In the genomic region with DNA sequence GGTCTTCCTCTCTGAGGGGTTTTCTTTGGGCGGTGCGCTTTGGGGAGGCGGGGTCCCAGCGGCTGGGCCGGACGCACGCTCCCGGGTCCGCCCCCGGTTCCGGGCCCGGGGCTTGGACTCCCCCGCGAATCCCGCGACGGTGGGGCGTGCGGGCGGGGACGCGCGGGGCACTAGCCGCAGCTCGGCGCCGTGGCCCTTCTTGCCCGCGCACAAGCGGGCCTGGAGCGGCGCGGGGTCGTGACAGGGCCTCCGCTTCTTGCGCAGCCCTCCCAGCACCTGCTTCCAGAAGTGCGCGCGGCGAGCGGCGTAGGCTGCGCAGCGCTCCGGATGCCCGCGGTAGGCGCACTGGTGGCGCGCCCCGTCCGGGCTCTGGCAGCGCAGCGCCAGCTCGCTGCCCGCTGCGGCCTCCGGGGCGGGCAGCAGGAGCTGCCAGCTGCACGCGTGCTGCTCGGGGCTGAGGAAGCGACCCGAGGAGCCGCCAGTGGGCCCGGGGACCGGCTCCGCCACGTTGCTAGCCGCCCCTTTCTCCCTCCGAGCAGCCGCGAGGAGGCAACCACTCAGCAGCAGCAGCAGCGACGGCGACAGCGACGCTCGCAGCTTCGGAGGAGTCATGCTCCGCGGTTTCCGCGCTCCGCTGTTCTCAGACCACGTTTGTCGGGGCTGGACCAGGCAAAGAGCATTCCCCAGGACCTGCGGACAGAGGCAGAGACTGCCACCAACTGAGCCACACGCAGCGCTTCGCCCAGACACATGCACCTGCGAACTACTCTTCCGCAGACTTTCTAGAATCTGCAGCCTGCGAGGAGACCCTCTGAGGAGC, we compare ENCODE assay signal across 8 cellular contexts. TPM values are rescaled to one million over a fixed set of nuclear protein-coding genes. Genes with fewer than 3 reads are reported as not detected.
DNase-seq lines count a peak whose midpoint lies in the region; ATAC-seq and TF ChIP-seq lines count a peak whose summit lies in the region.

No MANE protein-coding gene starts in this region.

- peak; percentile 27 for TF ChIP-seq EP300 in neural cell (conservative IDR thresholded peaks at IDR 0.05; ENCODE audit: poor library complexity, severe bottlenecking)

- peak overlapping the region; percentile 2 to 78 (median 12) for H3K27ac Mint-ChIP-seq in IgD-negative memory B cell
- peak overlapping the region; percentile 82 for H3K27ac Mint-ChIP-seq in activated T-helper 17 cell treated with anti-CD3 and anti-CD28 coated beads, Interleukin-2, amount 50 U/mL, for 72 hours

- peaks cover 7 to 10% (median 9%) of the 10 kb centered on the region in 3 donors for H3K4me1 Mint-ChIP-seq in IgD-negative memory B cell
- H3K4me1 Mint-ChIP-seq in activated T-helper 17 cell treated with anti-CD3 and anti-CD28 coated beads, Interleukin-2, amount 50 U/mL, for 72 hours: peaks cover 18% of the 10 kb centered on the region

- peak; percentile 54 for TF ChIP-seq RAD21 in neural cell (conservative IDR thresholded peaks at IDR 0.05)

- H3K9ac ChIP-seq in neural cell (ENCODE audit: low read length) (peak overlapping the region; percentile 74), stomach smooth muscle (ENCODE audit: low read length in 2 of 2) (peak overlapping the region; percentile 50 to 52)

- peak overlapping the region; percentile 68 to 89 for H3K4me3 ChIP-seq in Panc1 (ENCODE audit: low read depth in 2 of 2, low read length in 2 of 2)
- peak overlapping the region; percentile 69 for H3K4me3 ChIP-seq in fibroblast of villous mesenchyme (ENCODE audit: low read depth, low read length)
- peak overlapping the region; percentile 84 for H3K4me3 ChIP-seq in neural cell (ENCODE audit: low read length)
- peak overlapping the region; percentile 38 to 83 for H3K4me3 ChIP-seq in stomach smooth muscle (ENCODE audit: low read length in 2 of 2)

- H3K4me2 ChIP-seq in neural cell (ENCODE audit: low read length): peak overlapping the region; percentile 99

- TF ChIP-seq CTCF in Panc1 (IDR thresholded peaks at IDR 0.05) (peak; percentile 95), fibroblast of villous mesenchyme (IDR thresholded peaks at IDR 0.05; ENCODE audit: insufficient read depth, low read depth, low read length) (peak; percentile 17), neural cell (IDR thresholded peaks at IDR 0.05; ENCODE audit: poor library complexity, severe bottlenecking) (peak; percentile 87)

- POLR2A ChIA-PET in Panc1 (lab: Charles Lee): interaction anchor here (0.6 kb wide), 2 partner anchors 27 to 135 kb away, joined by 7 read pairs; no protein-coding TSS in a partner anchor

- no peaks in the 10 kb centered on the region for H3K9me2 ChIP-seq in neural cell (ENCODE audit: insufficient read depth, low read length)

- H2AFZ ChIP-seq in neural cell (ENCODE audit: low read depth, low read length): peak overlapping the region; percentile 60

- H3K27me3 ChIP-seq in Panc1 (ENCODE audit: control insufficient read depth, insufficient read depth, low read length) (no peaks in the 10 kb centered on the region), neural cell (ENCODE audit: insufficient read depth, low read depth, low read length) (no peaks in the 10 kb centered on the region), stomach smooth muscle (ENCODE audit: control insufficient read depth in 1 of 2, insufficient read depth in 2 of 2, low read length in 2 of 2) (no peaks in the 10 kb centered on the region)

- peak overlapping the region; percentile 83 for H3K27ac ChIP-seq in Panc1 (ENCODE audit: low read length)
- peak overlapping the region; percentile 76 for H3K27ac ChIP-seq in neural cell (ENCODE audit: low read length)
- peak overlapping the region; percentile 8 for H3K27ac ChIP-seq in stomach smooth muscle (ENCODE audit: low read length)

- H3K36me3 ChIP-seq in Panc1 (ENCODE audit: control insufficient read depth, insufficient read depth, low read length) (no peaks in the 10 kb centered on the region), neural cell (ENCODE audit: insufficient read depth, low read length) (no peaks in the 10 kb centered on the region), stomach smooth muscle (ENCODE audit: control insufficient read depth in 2 of 2, insufficient read depth in 2 of 2, low read length in 2 of 2) (no peaks in the 10 kb centered on the region)

- H3K4me1 ChIP-seq in Panc1 (ENCODE audit: control insufficient read depth, insufficient read depth, low read length) (peaks cover 10% of the 10 kb centered on the region; the same call in 1 of the 2 replicates), stomach smooth muscle (ENCODE audit: control insufficient read depth, insufficient read depth, low read length) (peaks cover 5% of the 10 kb centered on the region)

- H3K9me3 ChIP-seq in Panc1 (ENCODE audit: control insufficient read depth, insufficient read depth, low read depth, low read length) (no peaks in the 10 kb centered on the region), neural cell (ENCODE audit: low read length) (no peaks in the 10 kb centered on the region), stomach smooth muscle (ENCODE audit: control insufficient read depth in 2 of 2, low read length in 2 of 2) (no peaks in the 10 kb centered on the region)

- H4K20me1 ChIP-seq in neural cell (ENCODE audit: insufficient read depth): no peaks in the 10 kb centered on the region

- DNase-seq in EH (ENCODE audit: low read depth): peak; percentile 78
- DNase-seq in Panc1 (ENCODE audit: low read depth, low spot score): peak; percentile 87
- DNase-seq in fibroblast of villous mesenchyme (ENCODE audit: low read depth): peak; percentile 70

- intact Hi-C loops in Panc1 (cut with micrococcal nuclease; ENCODE audit: unreplicated experiment): loop anchor here (10.0 kb wide), 1 partner anchor 274 kb away; the partner anchor contains the start of gene PPP1R3C

- H3K36me3 Mint-ChIP-seq in IgD-negative memory B cell: no peaks in the 10 kb centered on the region
- H3K36me3 Mint-ChIP-seq in activated T-helper 17 cell treated with anti-CD3 and anti-CD28 coated beads, Interleukin-2, amount 50 U/mL, for 72 hours (ENCODE audit: low read depth): peaks cover 6% of the 10 kb centered on the region

- ATAC-seq in GM21576 (IDR thresholded peaks at IDR 0.05; ENCODE audit: unreplicated experiment): peak; percentile 89
- ATAC-seq in Panc1: peak; percentile 96
- peak; percentile 91 for ATAC-seq in activated T-helper 17 cell treated with anti-CD3 and anti-CD28 coated beads, Interleukin-2, amount 50 U/mL, for 72 hours (replicated peaks)

- H3F3A ChIP-seq in neural cell (ENCODE audit: insufficient read depth, low read length, poor library complexity, severe bottlenecking): peaks cover 2% of the 10 kb centered on the region

- in situ Hi-C loops in Panc1 (cut with HindIII; ENCODE audit: low pct_unique_long_range_greater_than_20kb, low sequenced_read_pairs): no loop called here

- no TSS peak for BruUV-seq in Panc1 (replicated peaks; lab: Mats Ljungman, UMichigan)

- H3K27me3 Mint-ChIP-seq in IgD-negative memory B cell: peaks cover 3% of the 10 kb centered on the region
- peaks cover 2% of the 10 kb centered on the region for H3K27me3 Mint-ChIP-seq in activated T-helper 17 cell treated with anti-CD3 and anti-CD28 coated beads, Interleukin-2, amount 50 U/mL, for 72 hours

- peaks cover 18% of the 10 kb centered on the region for H3K79me2 ChIP-seq in neural cell (replicated peaks; ENCODE audit: insufficient read depth, low read length)

- peak overlapping the region; percentile 95 to 99 (median 98) for H3K4me3 Mint-ChIP-seq in IgD-negative memory B cell
- peak overlapping the region; percentile 88 for H3K4me3 Mint-ChIP-seq in activated T-helper 17 cell treated with anti-CD3 and anti-CD28 coated beads, Interleukin-2, amount 50 U/mL, for 72 hours

- peaks cover 0 to 3% (median 0%) of the 10 kb centered on the region in 3 donors for H3K9me3 Mint-ChIP-seq in IgD-negative memory B cell
- H3K9me3 Mint-ChIP-seq in activated T-helper 17 cell treated with anti-CD3 and anti-CD28 coated beads, Interleukin-2, amount 50 U/mL, for 72 hours: no peaks in the 10 kb centered on the region

- CTCF ChIA-PET in Panc1 (lab: Charles Lee): interaction anchor here (1.6 kb wide), 1 partner anchor 150 kb away, joined by 7 read pairs; no protein-coding TSS in a partner anchor

TF ChIP-seq in neural cell, 6 proteins besides CTCF, POLR2A, EP300 and RAD21 (continues in another document):
- TF ChIP-seq MXI1 (conservative IDR thresholded peaks at IDR 0.05; ENCODE audit: poor library complexity, severe bottlenecking): peak; percentile 96

RNA-seq across cellular contexts. Expression of gene FGFBP3, which starts 0.7 kb away (rescaled TPM):
- polyA plus RNA-seq in IgD-negative memory B cell: 2.2 TPM
- 1.5 TPM for total RNA-seq in Panc1 (2021; ENCODE audit: unreplicated experiment)
- 2.0 TPM for polyA plus RNA-seq in Panc1 (2012; ENCODE audit: insufficient read length)
- total RNA-seq in activated T-helper 17 cell treated with anti-CD3 and anti-CD28 coated beads, Interleukin-2, amount 50 U/mL, for 72 hours: under 1 TPM; 0.37 to 0.65 TPM
- 0.86 and 0.97 TPM in 2 replicates for total RNA-seq in fibroblast of villous mesenchyme
- 35.9 and 39.5 TPM in 2 replicates for polyA plus RNA-seq in neural cell
- 17.3 and 20.1 TPM in 2 replicates for polyA minus RNA-seq in neural cell

RNA-seq across cellular contexts. Expression of gene BTAF1, which starts 15.0 kb away (rescaled TPM):
- 14.5 TPM for polyA plus RNA-seq in IgD-negative memory B cell
- 33.8 TPM for total RNA-seq in Panc1 (2021; ENCODE audit: unreplicated experiment)
- polyA plus RNA-seq in Panc1 (2012; ENCODE audit: insufficient read length): 10.1 TPM
- total RNA-seq in activated T-helper 17 cell treated with anti-CD3 and anti-CD28 coated beads, Interleukin-2, amount 50 U/mL, for 72 hours: 100 to 1,000 TPM in 1 of 2 donors, 10 to 100 TPM in 1; 49.1 to 122 TPM
- total RNA-seq in fibroblast of villous mesenchyme: 52.8 and 59.2 TPM in 2 replicates
- polyA plus RNA-seq in neural cell: 64.3 and 69.4 TPM in 2 replicates
- 99.3 and 102 TPM in 2 replicates for polyA minus RNA-seq in neural cell

Comparison
In these comparisons a context has a peak if more than half of its experiments do, and no peak if none do; other contexts are left out.
1. Peak in every context shown above with its lines: DNase-seq, ATAC-seq, H3K4me3 ChIP-seq and H3K27ac ChIP-seq.
2. H3K27ac ChIP-seq: peak in every context shown above with its lines; median percentile 83 in Panc1; 76 in neural cell; 8 in stomach smooth muscle.
3. CTCF ChIP-seq: peak in every context shown above with its lines; median percentile 95 in Panc1; 87 in neural cell; 17 in fibroblast of villous mesenchyme.